In the genomic region with DNA sequence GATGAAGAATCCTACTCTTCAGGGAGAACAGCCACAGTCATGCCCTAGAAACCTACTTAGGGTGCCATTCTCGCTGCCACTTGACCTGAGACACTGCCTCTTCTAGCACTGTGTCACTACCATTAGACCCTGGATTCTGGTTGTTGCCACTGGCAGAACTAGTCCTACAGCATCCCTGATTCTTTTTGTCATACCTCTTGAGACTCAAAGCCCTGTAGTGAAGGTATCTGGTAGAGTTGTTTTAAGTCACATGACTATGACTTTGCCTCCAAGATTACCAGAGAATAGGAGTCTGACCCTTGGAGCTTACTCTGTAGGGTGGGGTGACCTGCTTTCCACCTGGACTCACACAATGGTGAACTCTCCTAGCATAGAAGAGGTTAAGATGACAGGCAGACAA, we compare ENCODE assay signal across 22 cellular contexts.
"Had no signal": no experiment of that assay in that cellular context is flagged by ENCODE, and none has a peak within 500 bp of the region (broad histone marks: within the 10 kb centered on the region; RNA-seq: fewer than 3 reads in every experiment).

No MANE protein-coding gene starts in this region.

- H3K4me2 ChIP-seq: smooth muscle cell had no signal

- H3K27me3 ChIP-seq: adrenal gland, brain microvascular endothelial cell, gastrocnemius medialis, sigmoid colon, stomach had no signal

- H3K27ac ChIP-seq: adrenal gland, brain microvascular endothelial cell, parathyroid adenoma, psoas muscle, VCaP had no signal

- H3K9me3 ChIP-seq: adrenal gland, gastrocnemius medialis, left ventricle myocardium inferior, psoas muscle, sigmoid colon, stomach had no signal

- H3K79me2 ChIP-seq: parathyroid adenoma had no signal

- DNase-seq: activated CD4-positive, alpha-beta T cell treated with anti-CD3 and anti-CD28 coated beads for 4 hours; activated CD4-positive, alpha-beta T cell treated with anti-CD3 and anti-CD28 coated beads, Interleukin-2, amount 50 U/mL, for 48 hours; activated CD8-positive, alpha-beta memory T cell treated with anti-CD3 and anti-CD28 coated beads for 24 hours; activated effector memory CD4-positive, alpha-beta T cell treated with Interleukin-2 at 50 U/mL for 16 hours; activated naive CD4-positive, alpha-beta T cell treated with Interleukin-2 at 50 U/mL for 16 hours; adrenal gland; brain microvascular endothelial cell; central memory CD4-positive, alpha-beta T cell; gastrocnemius medialis; glutamatergic neuron; left ventricle myocardium inferior; mesendoderm; psoas muscle; sigmoid colon; stimulated activated CD4-positive, alpha-beta T cell treated with anti-CD3 and anti-CD28 coated beads, Interleukin-1b, Interleukin-23, amount 100 ng/mL, for 48 hours; stimulated activated naive B cell treated with anti-CD40 and anti-IgM and Interleukin-4, amounts not matched to agents 10 μg/mL and 1 μg/mL and 100 μg/mL, for 72 hours; stomach had no signal

- H3K9ac ChIP-seq: parathyroid adenoma had no signal

- ATAC-seq: gastrocnemius medialis; natural killer cell treated with Interleukin-12 subunit alpha and Interleukin-12 subunit beta and Interleukin-15 and Interleukin-18, amount 100 ng/mL, for 72 hours; stimulated activated naive B cell treated with anti-CD40 and anti-IgM and Interleukin-4, amounts not matched to agents 10 μg/mL and 1 μg/mL and 100 μg/mL, for 72 hours had no signal

- H3K36me3 ChIP-seq: adrenal gland, brain microvascular endothelial cell, gastrocnemius medialis, left ventricle myocardium inferior, sigmoid colon, stomach had no signal

- H3K4me3 ChIP-seq: adrenal gland, gastrocnemius medialis, left ventricle myocardium inferior, lung, psoas muscle, sigmoid colon, smooth muscle cell, stomach had no signal
